9 cellular contexts compared by ENCODE assay signal in the genomic region with DNA sequence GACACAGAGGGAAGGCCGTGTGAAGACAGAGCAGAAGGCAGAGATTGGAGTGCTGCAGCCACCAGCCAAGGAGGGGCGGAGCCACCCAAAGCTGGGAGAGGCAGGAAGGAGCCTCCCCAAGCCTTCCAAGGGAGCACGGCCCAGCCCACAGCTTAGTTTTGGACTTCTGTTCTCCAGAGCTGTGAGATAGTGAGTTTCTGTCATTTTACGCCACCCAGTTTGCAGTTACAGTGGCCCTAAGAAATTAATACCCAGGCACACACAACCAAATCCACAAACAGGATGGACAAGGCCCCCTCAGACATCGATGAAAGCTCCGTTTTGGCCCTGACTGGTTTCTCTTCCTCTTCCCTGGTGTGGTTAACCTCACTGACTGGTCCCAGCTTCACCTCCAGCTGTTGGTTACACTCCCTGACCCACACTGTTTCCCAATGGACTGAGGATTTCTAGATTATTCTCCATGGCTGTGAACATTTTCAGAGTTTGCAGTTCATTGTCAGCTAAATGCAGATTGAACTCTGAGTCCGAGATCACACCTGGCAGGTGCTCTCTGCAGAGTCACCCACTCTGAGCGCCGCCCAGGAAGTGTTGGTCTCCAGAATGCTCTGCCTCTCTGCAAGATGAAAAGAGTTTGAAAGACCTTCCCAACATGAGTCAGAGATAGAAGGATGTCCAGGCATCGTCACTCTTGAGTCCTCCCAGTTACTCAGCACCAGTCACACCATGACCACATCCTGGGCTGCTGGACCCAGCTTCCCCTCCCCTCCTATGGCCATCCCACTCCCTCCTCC.
A peak's percentile ranks its signal among the peaks of the same experiment; 100 is the strongest.
DNase-seq lines count a peak whose midpoint lies in the region; ATAC-seq, FAIRE-seq and TF ChIP-seq lines count a peak whose summit lies in the region.
"Had no signal": no experiment of that assay in that cellular context is flagged by ENCODE, and none has a peak within 500 bp of the region (broad histone marks: within the 10 kb centered on the region; RNA-seq: fewer than 3 reads in every experiment).

No MANE protein-coding gene starts in this region.

- CTCF ChIA-PET in GM12878 (lab: Yijun Ruan, JAX): no interaction called here

- SMC1A ChIA-PET in GM12878 (lab: Charles Lee; ENCODE audit: uncharacterized antibody, unreplicated experiment): no interaction called here

- no peak overlapping the region for H3K9ac ChIP-seq in GM12878 (ENCODE audit: control insufficient read depth, insufficient read depth, low read length)

- no peak for TF ChIP-seq POLR2A in GM12878 (IDR thresholded peaks at IDR 0.05; ENCODE audit: low read depth, low read length)

- POLR2A ChIA-PET in GM12878 (lab: Charles Lee): no interaction called here

- no peak for TF ChIP-seq CTCF in AG09319 (IDR thresholded peaks at IDR 0.05; ENCODE audit: low read depth, low read length)
- no peak for TF ChIP-seq CTCF in GM12878 (IDR thresholded peaks at IDR 0.05 in 2 of 3, conservative IDR thresholded peaks at IDR 0.05 in 1 of 3; ENCODE audit: control insufficient read depth in 2 of 3, extremely low read depth in 1 of 3, insufficient read depth in 1 of 3, low read depth in 3 of 3, low read length in 3 of 3)
- TF ChIP-seq CTCF in type B pancreatic cell (conservative IDR thresholded peaks at IDR 0.05): no peak

- RAD21 ChIA-PET in GM12878 (lab: Charles Lee; ENCODE audit: unreplicated experiment): no interaction called here

- no peak for TF ChIP-seq RAD21 in GM12878 (IDR thresholded peaks at IDR 0.05; ENCODE audit: insufficient read depth, low read depth, low read length)

- H3K36me3 ChIP-seq in MG63: no peaks in the 10 kb centered on the region
- H3K36me3 ChIP-seq in GM12878 (ENCODE audit: control insufficient read depth in 2 of 2, insufficient read depth in 2 of 2, low read length in 1 of 2): no peaks in the 10 kb centered on the region
- H3K36me3 ChIP-seq in effector memory CD4-positive, alpha-beta T cell (ENCODE audit: control insufficient read depth, insufficient read depth, low read length): no peaks in the 10 kb centered on the region

- no peak overlapping the region for H3K4me2 ChIP-seq in GM12878 (ENCODE audit: control insufficient read depth, insufficient read depth)

- no peak overlapping the region for H2AFZ ChIP-seq in GM12878 (ENCODE audit: control insufficient read depth, low read depth, low read length)

- BruUV-seq in GM12878 (replicated peaks; lab: Mats Ljungman, UMichigan): no TSS peak

- H3K27ac ChIP-seq in GM12878 (ENCODE audit: control insufficient read depth, insufficient read depth): no peak overlapping the region
- H3K27ac ChIP-seq in effector memory CD4-positive, alpha-beta T cell (ENCODE audit: insufficient read depth, low read length, poor library complexity, severe bottlenecking): no peak overlapping the region

- peaks cover 9% of the 10 kb centered on the region for H3K27me3 Mint-ChIP-seq in type B pancreatic cell

- H3K27me3 ChIP-seq in MG63 (no peaks in the 10 kb centered on the region), GM12878 (replicated peaks in 1 of 2; ENCODE audit: control insufficient read depth in 2 of 2, insufficient read depth in 2 of 2, low read length in 1 of 2) (no peaks in the 10 kb centered on the region; a peak in 3 of 4 replicates)
- H3K27me3 ChIP-seq in effector memory CD4-positive, alpha-beta T cell (replicated peaks; ENCODE audit: control insufficient read depth, insufficient read depth, low read length, poor library complexity, severe bottlenecking): no peaks in the 10 kb centered on the region

- FAIRE-seq in GM12878 (lab: Jason Lieb, UNC): no peak

- H3K9me3 Mint-ChIP-seq in type B pancreatic cell: no peaks in the 10 kb centered on the region

- no peak overlapping the region for H3K4me3 Mint-ChIP-seq in type B pancreatic cell

- DNase-seq in AG09319 (ENCODE audit: extremely low read depth, low read depth) (peak; percentile 45), MG63 (peak; percentile 87), GM12878 (ENCODE audit: low read depth, low spot score) (no peak), left lobe of liver (ENCODE audit: low spot score) (peak; percentile 39), type B pancreatic cell (ENCODE audit: extremely low spot score, unreplicated experiment) (no peak)
- no peak for DNase-seq in effector memory CD4-positive, alpha-beta T cell
- DNase-seq: erythroblast had no signal

- no peak overlapping the region for H3K4me3 ChIP-seq in MG63
- no peak overlapping the region for H3K4me3 ChIP-seq in GM12878
- no peak overlapping the region for H3K4me3 ChIP-seq in effector memory CD4-positive, alpha-beta T cell (ENCODE audit: insufficient read depth, low read depth, low read length, poor library complexity, severe bottlenecking)

- no peak overlapping the region for H3K27ac Mint-ChIP-seq in type B pancreatic cell

- H4K20me1 ChIP-seq in GM12878 (ENCODE audit: control insufficient read depth, insufficient read depth): no peaks in the 10 kb centered on the region

- TF ChIP-seq EP300 in GM12878 (IDR thresholded peaks at IDR 0.05; ENCODE audit: borderline replicate concordance in 1 of 2, control insufficient read depth in 1 of 2, low read depth in 2 of 2, low read length in 2 of 2): no peak

- no peaks in the 10 kb centered on the region for H3K4me1 ChIP-seq in GM12878 (ENCODE audit: control insufficient read depth, insufficient read depth, low read length)
- H3K4me1 ChIP-seq in effector memory CD4-positive, alpha-beta T cell (ENCODE audit: control insufficient read depth, insufficient read depth, low read length, poor library complexity, severe bottlenecking): no peaks in the 10 kb centered on the region

- intact Hi-C loops in GM12878 (cut with micrococcal nuclease; ENCODE audit: unreplicated experiment): no loop called here

- no peaks in the 10 kb centered on the region for H3K9me3 ChIP-seq in MG63
- no peaks in the 10 kb centered on the region; the same call in 1 of the 3 replicates for H3K9me3 ChIP-seq in GM12878 (replicated peaks; ENCODE audit: control insufficient read depth, insufficient read depth, low read length)
- no peaks in the 10 kb centered on the region for H3K9me3 ChIP-seq in effector memory CD4-positive, alpha-beta T cell (ENCODE audit: control insufficient read depth, low read length)

- in situ Hi-C loops in GM12878 (cut with MboI): no loop called here

- WGBS in GM12878 (ENCODE audit: insufficient coverage, insufficient replicate concordance, low lambda C conversion rate, missing lambda C conversion rate): 13% methylated on average over 9 of the region's 10 CpGs

- peak; percentile 23; the same call in 2 of the 3 replicates for ATAC-seq in GM12878
- peak; percentile 28 for ATAC-seq in left lobe of liver
- ATAC-seq in HG02678 (IDR thresholded peaks at IDR 0.05; ENCODE audit: unreplicated experiment): no peak
- no peak for ATAC-seq in HG03432 (IDR thresholded peaks at IDR 0.05; ENCODE audit: unreplicated experiment)

- no peaks in the 10 kb centered on the region for H3K36me3 Mint-ChIP-seq in type B pancreatic cell

- no peaks in the 10 kb centered on the region for H3K79me2 ChIP-seq in GM12878 (ENCODE audit: control insufficient read depth, insufficient read depth, low read length)

- H3K4me1 Mint-ChIP-seq in type B pancreatic cell (ENCODE audit: unreplicated experiment): peaks cover 7% of the 10 kb centered on the region

TF ChIP-seq in GM12878, 131 proteins besides CTCF, POLR2A, EP300 and RAD21 (continues in another document):
- TF ChIP-seq DPF2 (IDR thresholded peaks at IDR 0.05): no peak
- no peak for TF ChIP-seq CHD1 (IDR thresholded peaks at IDR 0.05; ENCODE audit: low read depth, low read length)
- TF ChIP-seq IKZF1 (conservative IDR thresholded peaks at IDR 0.05): no peak
- TF ChIP-seq MTA2 (IDR thresholded peaks at IDR 0.05; ENCODE audit: low read depth): no peak
- TF ChIP-seq, protein P1, sequence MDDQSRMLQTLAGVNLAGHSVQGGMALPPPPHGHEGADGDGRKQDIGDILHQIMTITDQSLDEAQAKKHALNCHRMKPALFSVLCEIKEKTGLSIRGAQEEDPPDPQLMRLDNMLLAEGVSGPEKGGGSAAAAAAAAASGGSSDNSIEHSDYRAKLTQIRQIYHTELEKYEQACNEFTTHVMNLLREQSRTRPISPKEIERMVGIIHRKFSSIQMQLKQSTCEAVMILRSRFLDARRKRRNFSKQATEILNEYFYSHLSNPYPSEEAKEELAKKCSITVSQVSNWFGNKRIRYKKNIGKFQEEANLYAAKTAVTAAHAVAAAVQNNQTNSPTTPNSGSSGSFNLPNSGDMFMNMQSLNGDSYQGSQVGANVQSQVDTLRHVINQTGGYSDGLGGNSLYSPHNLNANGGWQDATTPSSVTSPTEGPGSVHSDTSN (IDR thresholded peaks at IDR 0.05; ENCODE audit: insufficient replicate concordance, low read depth, low read length): no peak
- no peak for TF ChIP-seq REST (IDR thresholded peaks at IDR 0.05; ENCODE audit: low read depth, low read length)
- TF ChIP-seq BRCA1 (IDR thresholded peaks at IDR 0.05; ENCODE audit: low read depth, low read length): no peak
- TF ChIP-seq SPI1 (IDR thresholded peaks at IDR 0.05; ENCODE audit: borderline replicate concordance, insufficient read depth, low read depth, low read length): peak; percentile 43; the same call in 1 of the 2 replicates

Comparison
In these comparisons a context has a peak if more than half of its experiments do, and no peak if none do; other contexts are left out.
1. DNase-seq: peak in AG09319 (single experiment), MG63 (single experiment) and left lobe of liver (single experiment); none in GM12878 (single experiment), effector memory CD4-positive, alpha-beta T cell (0 of 3) and type B pancreatic cell (single experiment).
2. ATAC-seq: peak in GM12878 (single experiment) and left lobe of liver (single experiment); none in HG02678 (single experiment) and HG03432 (single experiment).